8 cellular contexts compared by ENCODE assay signal in genomic region chr2:41840702-41841551, GRCh38.
DNase-seq lines count a peak whose midpoint lies in the region; ATAC-seq and TF ChIP-seq lines count a peak whose summit lies in the region.

No MANE protein-coding gene starts in this region.

- intact Hi-C loops in heart right ventricle (cut with DNase I): no loop called here
- intact Hi-C loops in posterior cingulate gyrus (cut with DNase I): no loop called here
- intact Hi-C loops in upper lobe of right lung (cut with DNase I): no loop called here

- peak overlapping the region in 9 of 10 donors; percentile 51 to 82 (median 70) for H3K27ac ChIP-seq in heart right ventricle
- peak overlapping the region; percentile 90 for H3K27ac ChIP-seq in upper lobe of right lung

- ATAC-seq in HG02678 (IDR thresholded peaks at IDR 0.05; ENCODE audit: unreplicated experiment): peak; percentile 100
- ATAC-seq in heart right ventricle: peak; percentile 98 to 100 (median 100)
- peak; percentile 99 for ATAC-seq in upper lobe of right lung

- H3K4me1 ChIP-seq in heart right ventricle (peaks cover 0 to 13% (median 6%) of the 10 kb centered on the region in 9 donors), upper lobe of right lung (peaks cover 6% of the 10 kb centered on the region)

- H3K4me3 ChIP-seq in heart right ventricle (peak overlapping the region; percentile 51 to 91 (median 68)), upper lobe of right lung (peak overlapping the region; percentile 78)

- 1% methylated on average over 48 of the region's 48 CpGs for WGBS in heart right ventricle, 2 donors

- H3K36me3 ChIP-seq in heart right ventricle (no peaks in the 10 kb centered on the region), upper lobe of right lung (no peaks in the 10 kb centered on the region)

- TF ChIP-seq CTCF in GM12872 (IDR thresholded peaks at IDR 0.05; ENCODE audit: insufficient read depth, low read depth, low read length) (peak; percentile 97), heart right ventricle (IDR thresholded peaks at IDR 0.05) (peak; percentile 81 to 98 (median 95)), upper lobe of right lung (IDR thresholded peaks at IDR 0.05) (peak; percentile 98)

- DNase-seq in NCI-H128 (lab: John Stamatoyannopoulos, UW; ENCODE audit: unreplicated experiment) (peak; percentile 91), SW480 (ENCODE audit: low spot score) (peak; percentile 98), amniotic epithelial cell (ENCODE audit: low read depth) (peak; percentile 95), heart right ventricle (peak; percentile 94 to 96), posterior cingulate gyrus (peak; percentile 96 to 99 (median 98)), upper lobe of right lung (peak; percentile 98)

- H3K9me3 ChIP-seq in heart right ventricle (no peaks in the 10 kb centered on the region), upper lobe of right lung (no peaks in the 10 kb centered on the region)

- peaks cover 0 to 16% (median 0%) of the 10 kb centered on the region in 7 donors for H3K27me3 ChIP-seq in heart right ventricle
- peaks cover 4% of the 10 kb centered on the region for H3K27me3 ChIP-seq in upper lobe of right lung

Comparison
In these comparisons a context has a peak if more than half of its experiments do, and no peak if none do; other contexts are left out.
1. Peak in every context shown above with its lines: DNase-seq, ATAC-seq, H3K4me3 ChIP-seq and H3K27ac ChIP-seq.